In genomic region chr11:2716376-2717095, GRCh38 we compare ENCODE assay signal across 20 cellular contexts.
"Had no signal": no experiment of that assay in that cellular context is flagged by ENCODE, and none has a peak within 500 bp of the region (broad histone marks: within the 10 kb centered on the region; RNA-seq: fewer than 3 reads in every experiment).

No MANE protein-coding gene starts in this region.

- H3K27ac ChIP-seq: coronary artery, lower lobe of right lung, prostate gland, right lobe of liver had no signal

- H3K27me3 Mint-ChIP-seq: activated CD4-positive, alpha-beta T cell treated with anti-CD3 and anti-CD28 coated beads, Interleukin-2, amount 10 ng/mL, durations not matched to agents 7 days and 5 days; activated T-cell treated with anti-CD3 and anti-CD28 coated beads, Interleukin-2, amount 50 U/mL, for 24 hours; stimulated activated memory B cell treated with anti-CD40 and anti-IgM and Interleukin-4, amounts not matched to agents 10 μg/mL and 1 μg/mL and 100 μg/mL, for 72 hours had no signal

- H3K27me3 ChIP-seq: right lobe of liver, tibial nerve had no signal

- H3K4me3 Mint-ChIP-seq: activated CD4-positive, alpha-beta T cell treated with anti-CD3 and anti-CD28 coated beads, Interleukin-2, amount 10 ng/mL, durations not matched to agents 7 days and 5 days; activated CD8-positive, alpha-beta T cell treated with anti-CD3 and anti-CD28 coated beads, Interleukin-2, amount 10 ng/mL, durations not matched to agents 7 days and 5 days; activated naive CD4-positive, alpha-beta T cell treated with anti-CD3 and anti-CD28 coated beads for 36 hours; activated T-cell treated with anti-CD3 and anti-CD28 coated beads, Interleukin-2, amount 50 U/mL, for 24 hours; brain; central memory CD8-positive, alpha-beta T cell; neural crest cell; stimulated activated memory B cell treated with anti-CD40 and anti-IgM and Interleukin-4, amounts not matched to agents 10 μg/mL and 1 μg/mL and 100 μg/mL, for 72 hours; T-helper 1 cell treated with Interleukin-12 subunit alpha and Interleukin-12 subunit beta and Interleukin-4 antibody, amounts not matched to agents 30 μg/mL and 1 μg/mL, for 36 hours had no signal

- FAIRE-seq: frontal cortex, urothelium cell line had no signal

- H3K4me1 ChIP-seq: lower lobe of right lung, prostate gland, right lobe of liver had no signal

- H3K4me3 ChIP-seq: coronary artery, lower lobe of right lung, prostate gland, right lobe of liver, tibial nerve had no signal

- DNase-seq: activated CD4-positive, alpha-beta T cell treated with anti-CD3 and anti-CD28 coated beads, Interleukin-2, amount 10 ng/mL, durations not matched to agents 7 days and 5 days; activated CD8-positive, alpha-beta T cell treated with anti-CD3 and anti-CD28 coated beads, Interleukin-2, amount 10 ng/mL, durations not matched to agents 7 days and 5 days; activated naive CD4-positive, alpha-beta T cell treated with anti-CD3 and anti-CD28 coated beads for 36 hours; activated T-cell treated with anti-CD3 and anti-CD28 coated beads, Interleukin-2, amount 50 U/mL, for 24 hours; anterior cingulate cortex; lower lobe of right lung; stimulated activated CD4-positive, alpha-beta T cell treated with anti-CD3 and anti-CD28 coated beads, Interleukin-4, amount 100 ng/mL, for 4 hours had no signal

- H3K27ac Mint-ChIP-seq: activated CD4-positive, alpha-beta T cell treated with anti-CD3 and anti-CD28 coated beads, Interleukin-2, amount 10 ng/mL, durations not matched to agents 7 days and 5 days; activated CD8-positive, alpha-beta T cell treated with anti-CD3 and anti-CD28 coated beads, Interleukin-2, amount 10 ng/mL, durations not matched to agents 7 days and 5 days; activated naive CD4-positive, alpha-beta T cell treated with anti-CD3 and anti-CD28 coated beads for 36 hours; activated T-cell treated with anti-CD3 and anti-CD28 coated beads, Interleukin-2, amount 50 U/mL, for 24 hours; activated T-helper 2 cell treated with anti-CD3 and anti-CD28 coated beads, Interferon-gamma antibody, Interleukin-2, Interleukin-4, amounts not matched to agents 10 μg/mL and 5 μg/mL and 100 μg/mL, durations not matched to agents 14 hours and 24 hours and 36 hours; stimulated activated memory B cell treated with anti-CD40 and anti-IgM and Interleukin-4, amounts not matched to agents 10 μg/mL and 1 μg/mL and 100 μg/mL, for 72 hours; T-helper 1 cell treated with Interleukin-12 subunit alpha and Interleukin-12 subunit beta and Interleukin-4 antibody, amounts not matched to agents 30 μg/mL and 1 μg/mL, for 36 hours had no signal

- H3K36me3 ChIP-seq: lower lobe of right lung, prostate gland, right lobe of liver, tibial nerve had no signal

- H3K4me1 Mint-ChIP-seq: activated CD4-positive, alpha-beta T cell treated with anti-CD3 and anti-CD28 coated beads, Interleukin-2, amount 10 ng/mL, durations not matched to agents 7 days and 5 days; central memory CD8-positive, alpha-beta T cell; stimulated activated memory B cell treated with anti-CD40 and anti-IgM and Interleukin-4, amounts not matched to agents 10 μg/mL and 1 μg/mL and 100 μg/mL, for 72 hours had no signal

- H3K36me3 Mint-ChIP-seq: brain; stimulated activated memory B cell treated with anti-CD40 and anti-IgM and Interleukin-4, amounts not matched to agents 10 μg/mL and 1 μg/mL and 100 μg/mL, for 72 hours had no signal

- H3K9me3 Mint-ChIP-seq: activated CD4-positive, alpha-beta T cell treated with anti-CD3 and anti-CD28 coated beads, Interleukin-2, amount 10 ng/mL, durations not matched to agents 7 days and 5 days; activated naive CD4-positive, alpha-beta T cell treated with anti-CD3 and anti-CD28 coated beads for 36 hours; activated T-cell treated with anti-CD3 and anti-CD28 coated beads, Interleukin-2, amount 50 U/mL, for 24 hours; activated T-helper 2 cell treated with anti-CD3 and anti-CD28 coated beads, Interferon-gamma antibody, Interleukin-2, Interleukin-4, amounts not matched to agents 10 μg/mL and 5 μg/mL and 100 μg/mL, durations not matched to agents 14 hours and 24 hours and 36 hours; central memory CD8-positive, alpha-beta T cell; neural crest cell; stimulated activated memory B cell treated with anti-CD40 and anti-IgM and Interleukin-4, amounts not matched to agents 10 μg/mL and 1 μg/mL and 100 μg/mL, for 72 hours; T-helper 1 cell treated with Interleukin-12 subunit alpha and Interleukin-12 subunit beta and Interleukin-4 antibody, amounts not matched to agents 30 μg/mL and 1 μg/mL, for 36 hours had no signal

- H3K9me3 ChIP-seq: lower lobe of right lung, prostate gland, right lobe of liver, tibial nerve had no signal

- ATAC-seq: activated CD4-positive, CD25-positive, alpha-beta regulatory T cell treated with anti-CD3 and anti-CD28 coated beads, Interleukin-2, amount 50 U/mL, for 24 hours; activated CD8-positive, alpha-beta T cell treated with anti-CD3 and anti-CD28 coated beads, Interleukin-2, amount 10 ng/mL, durations not matched to agents 7 days and 5 days; lower lobe of right lung; right lobe of liver; stimulated activated memory B cell treated with anti-CD40 and anti-IgM and Interleukin-4, amounts not matched to agents 10 μg/mL and 1 μg/mL and 100 μg/mL, for 72 hours had no signal
